ENCODE assay signal across 8 cellular contexts in the genomic region with DNA sequence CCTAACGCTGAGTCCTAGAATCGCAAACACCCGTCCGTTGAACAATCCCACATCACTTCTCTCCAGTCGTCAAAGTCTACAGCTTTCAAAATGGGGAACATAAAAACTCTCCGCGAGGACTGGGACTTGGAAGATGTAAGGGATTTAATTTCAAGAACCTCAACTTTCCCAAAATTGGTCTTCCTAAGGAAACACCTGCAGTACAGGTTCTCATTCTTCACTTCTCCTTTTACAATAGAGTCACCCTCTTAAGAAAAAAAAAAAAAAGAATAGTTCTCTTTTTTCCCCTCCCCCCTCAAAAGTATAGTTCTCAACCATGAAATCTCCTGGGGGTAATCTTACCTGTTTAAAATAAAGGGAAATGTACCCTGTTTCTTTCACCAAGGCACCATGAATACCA. TPM values are rescaled to one million over a fixed set of nuclear protein-coding genes. Genes with fewer than 3 reads are reported as not detected.
DNase-seq lines count a peak whose midpoint lies in the region; ATAC-seq and TF ChIP-seq lines count a peak whose summit lies in the region.

No MANE protein-coding gene starts in this region.

- DNase-seq in NCI-H748 (lab: John Stamatoyannopoulos, UW; ENCODE audit: unreplicated experiment) (peak; percentile 69), NCI-H748 treated with DMSO at 0.1 percent for 48 hours (lab: John Stamatoyannopoulos, UW) (no peak), PC-3 (no peak), GM03348 (ENCODE audit: low spot score) (no peak)
- no peak for DNase-seq in stimulated activated effector memory CD8-positive, alpha-beta T cell treated with anti-CD3 and anti-CD28 coated beads, Interleukin-12 subunit alpha, Interleukin-12 subunit beta, amount 100 ng/mL, for 72 hours (ENCODE audit: low spot score in 2 of 2)
- DNase-seq in stimulated activated CD4-positive, alpha-beta T cell treated with anti-CD3 and anti-CD28 coated beads, Interleukin-2, amount 100 ng/mL, for 48 hours: no peak
- DNase-seq in stimulated activated naive CD4-positive, alpha-beta T cell (lab: John Stamatoyannopoulos, UW): no peak

- peaks cover 47% of the 10 kb centered on the region for H3K36me3 Mint-ChIP-seq in stimulated activated effector memory CD8-positive, alpha-beta T cell treated with anti-CD3 and anti-CD28 coated beads, Interleukin-12 subunit alpha, Interleukin-12 subunit beta, amount 100 ng/mL, for 72 hours

- H4K20me1 ChIP-seq in PC-3 (ENCODE audit: low read length): no peaks in the 10 kb centered on the region

- peak overlapping the region; percentile 96 for H3K4me2 ChIP-seq in PC-3 (ENCODE audit: low read length)

- peaks cover 36% of the 10 kb centered on the region for H3K79me2 ChIP-seq in PC-3 (ENCODE audit: low read length)

- peaks cover 49% of the 10 kb centered on the region for H3K4me1 Mint-ChIP-seq in stimulated activated effector memory CD8-positive, alpha-beta T cell treated with anti-CD3 and anti-CD28 coated beads, Interleukin-12 subunit alpha, Interleukin-12 subunit beta, amount 100 ng/mL, for 72 hours

- no peak for TF ChIP-seq EP300 in gastroesophageal sphincter (IDR thresholded peaks at IDR 0.05)

- intact Hi-C loops in PC-3 (cut with micrococcal nuclease): no loop called here

- no peaks in the 10 kb centered on the region for H3K27me3 ChIP-seq in PC-3 (ENCODE audit: low read length)
- no peaks in the 10 kb centered on the region for H3K27me3 ChIP-seq in gastroesophageal sphincter

- ATAC-seq in PC-3: no peak
- no peak for ATAC-seq in gastroesophageal sphincter
- ATAC-seq in stimulated activated effector memory CD8-positive, alpha-beta T cell treated with anti-CD3 and anti-CD28 coated beads, Interleukin-12 subunit alpha, Interleukin-12 subunit beta, amount 100 ng/mL, for 72 hours: no peak

- H3K9me3 ChIP-seq in PC-3 (ENCODE audit: low read length) (no peaks in the 10 kb centered on the region), gastroesophageal sphincter (no peaks in the 10 kb centered on the region)

- H3K4me1 ChIP-seq in PC-3 (ENCODE audit: insufficient read depth, low read length): peaks cover 40% of the 10 kb centered on the region
- peaks cover 5 to 43% (median 26%) of the 10 kb centered on the region in 3 donors for H3K4me1 ChIP-seq in gastroesophageal sphincter

- no peaks in the 10 kb centered on the region for H3F3A ChIP-seq in PC-3 (ENCODE audit: low read length, unreplicated experiment)

- no peak overlapping the region for H3K9ac ChIP-seq in PC-3 (ENCODE audit: low read length)

- no peak overlapping the region for H3K27ac ChIP-seq in PC-3 (ENCODE audit: low read length)
- H3K27ac ChIP-seq in gastroesophageal sphincter: peak overlapping the region in 3 of 4 donors; percentile 81 to 92 (median 89)

- TF ChIP-seq CTCF in PC-3 (conservative IDR thresholded peaks at IDR 0.05; ENCODE audit: low read depth, low read length) (no peak), gastroesophageal sphincter (IDR thresholded peaks at IDR 0.05) (no peak)

- POLR2A ChIA-PET in PC-3 (lab: Charles Lee; ENCODE audit: unreplicated experiment): no interaction called here

- no peak for TF ChIP-seq POLR2A in gastroesophageal sphincter (IDR thresholded peaks at IDR 0.05)

- no peaks in the 10 kb centered on the region for H3K9me3 Mint-ChIP-seq in stimulated activated effector memory CD8-positive, alpha-beta T cell treated with anti-CD3 and anti-CD28 coated beads, Interleukin-12 subunit alpha, Interleukin-12 subunit beta, amount 100 ng/mL, for 72 hours

- peak overlapping the region; percentile 81 for H2AFZ ChIP-seq in PC-3 (ENCODE audit: low read length)

- peak overlapping the region; percentile 100 for H3K4me3 Mint-ChIP-seq in stimulated activated effector memory CD8-positive, alpha-beta T cell treated with anti-CD3 and anti-CD28 coated beads, Interleukin-12 subunit alpha, Interleukin-12 subunit beta, amount 100 ng/mL, for 72 hours

- H3K27ac Mint-ChIP-seq in stimulated activated effector memory CD8-positive, alpha-beta T cell treated with anti-CD3 and anti-CD28 coated beads, Interleukin-12 subunit alpha, Interleukin-12 subunit beta, amount 100 ng/mL, for 72 hours: peak overlapping the region; percentile 100

- CTCF ChIA-PET in PC-3 (lab: Charles Lee): no interaction called here

- H3K4me3 ChIP-seq in PC-3 (ENCODE audit: low read length) (peak overlapping the region; percentile 95), gastroesophageal sphincter (peak overlapping the region in 1 of 2 donors; percentile 78)

- no peaks in the 10 kb centered on the region for H3K9me2 ChIP-seq in PC-3 (replicated peaks; ENCODE audit: low read length)

- peaks cover 6% of the 10 kb centered on the region; the same call in 1 of the 2 replicates for H3K36me3 ChIP-seq in PC-3 (ENCODE audit: low read depth, low read length)
- H3K36me3 ChIP-seq in gastroesophageal sphincter: peaks cover 0 to 22% of the 10 kb centered on the region in 2 donors

- 21 to 23% methylated on average over 6 to 7 of the region's 7 CpGs for WGBS in gastroesophageal sphincter (ENCODE audit: low coverage in 1 of 2), 2 donors

- no TSS peak for BruUV-seq in PC-3 (replicated peaks; lab: Mats Ljungman, UMichigan)

RNA-seq across cellular contexts. Expression of a gene that starts 1.4 kb away (rescaled TPM):
- total RNA-seq in PC-3 (2014; rRNA removed): 35.1 and 40.3 TPM in 2 replicates
- total RNA-seq in gastroesophageal sphincter: 10 to 100 TPM; 29.7 to 49.0 (median 48.1) TPM

RNA-seq across cellular contexts. Expression of a gene that starts 6.6 kb away (rescaled TPM):
- total RNA-seq in PC-3 (2014; rRNA removed) (18.8 and 19.8 TPM in 2 replicates), gastroesophageal sphincter (10 to 100 TPM; 19.3 to 20.9 (median 20.1) TPM)

RNA-seq across cellular contexts. Expression of a gene that starts 10.3 kb away (rescaled TPM):
- total RNA-seq in PC-3 (2014; rRNA removed) (67.2 and 77.8 TPM in 2 replicates), gastroesophageal sphincter (100 to 1,000 TPM in 1 of 4 donors, 10 to 100 TPM in 3; 62.9 to 136 (median 69.2) TPM)

RNA-seq across cellular contexts. Expression of a gene that starts 25.4 kb away (rescaled TPM):
- 34.9 and 37.0 TPM in 2 replicates for total RNA-seq in PC-3 (2014; rRNA removed)
- total RNA-seq in gastroesophageal sphincter: 10 to 100 TPM; 53.7 to 83.0 (median 60.7) TPM

RNA-seq across cellular contexts. Expression of a gene that starts 34.7 kb away (rescaled TPM):
- total RNA-seq in PC-3 (2014; rRNA removed) (153 and 181 TPM in 2 replicates), gastroesophageal sphincter (10 to 100 TPM; 40.6 to 55.5 (median 50.6) TPM)
